In the genomic region with DNA sequence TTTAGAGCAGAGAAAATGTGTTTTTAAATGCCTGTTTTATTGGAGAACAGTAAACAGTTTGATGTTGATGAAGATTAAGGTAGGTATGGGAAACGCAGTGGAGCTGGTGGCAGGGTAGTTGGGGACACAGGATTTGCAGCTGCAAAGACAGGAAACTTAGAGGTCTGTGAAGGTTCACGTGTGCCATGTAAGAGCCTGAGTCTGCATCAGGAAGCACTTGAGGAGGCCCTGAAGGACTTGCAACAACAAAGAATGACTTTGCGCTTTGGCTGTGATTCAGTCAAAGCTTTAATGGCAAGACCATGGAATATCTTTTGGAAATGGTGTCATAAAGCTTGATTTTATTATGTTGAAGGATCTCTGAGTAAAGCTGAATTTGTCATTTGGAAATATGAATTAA, we compare ENCODE assay signal across 30 cellular contexts.
"Had no signal": no experiment of that assay in that cellular context is flagged by ENCODE, and none has a peak within 500 bp of the region (broad histone marks: within the 10 kb centered on the region; RNA-seq: fewer than 3 reads in every experiment).

No MANE protein-coding gene starts in this region.

- H3K36me3 ChIP-seq: esophagus squamous epithelium, heart right ventricle, prostate gland, right atrium auricular region, suprapubic skin, transverse colon, vagina had no signal

- H3K27ac ChIP-seq: esophagus squamous epithelium, heart right ventricle, prostate gland, right atrium auricular region, suprapubic skin, transverse colon, vagina had no signal

- ATAC-seq: heart right ventricle; left colon; naive thymus-derived CD8-positive, alpha-beta T cell; sciatic nerve; stimulated activated naive CD8-positive, alpha-beta T cell treated with anti-CD3 and anti-CD28 coated beads, Interleukin-15, amount 100 ng/mL, for 72 hours had no signal

- H3K4me3 ChIP-seq: esophagus squamous epithelium, heart right ventricle, prostate gland, right atrium auricular region, smooth muscle cell, suprapubic skin, transverse colon, vagina had no signal

- DNase-seq: effector CD8-positive, alpha-beta T cell; erythroblast; esophagus squamous epithelium; foreskin melanocyte; glutamatergic neuron; heart right ventricle; hypothalamus; immature natural killer cell; islet precursor cell; kidney glomerular epithelial cell; left colon; mammary epithelial cell; naive thymus-derived CD8-positive, alpha-beta T cell; nephron progenitor cell; nucleus accumbens; stimulated activated CD4-positive, alpha-beta T cell treated with anti-CD3 and anti-CD28 coated beads, Interleukin-12 subunit alpha, Interleukin-12 subunit beta, amount 100 ng/mL, for 4 hours; stimulated activated CD4-positive, alpha-beta T cell treated with anti-CD3 and anti-CD28 coated beads, Interleukin-1b, Interleukin-23, amount 100 ng/mL, for 48 hours; stimulated activated CD4-positive, alpha-beta T cell treated with anti-CD3 and anti-CD28 coated beads, Interleukin-4, amount 100 ng/mL, for 1 hour; stimulated activated CD8-positive, alpha-beta memory T cell treated with anti-CD3 and anti-CD28 coated beads, Interleukin-4, amount 100 ng/mL, for 48 hours; stimulated activated naive CD4-positive, alpha-beta T cell; stimulated activated naive CD8-positive, alpha-beta T cell treated with anti-CD3 and anti-CD28 coated beads, Interleukin-15, amount 100 ng/mL, for 72 hours; transverse colon had no signal

- H3K9me3 ChIP-seq: esophagus squamous epithelium, heart right ventricle, prostate gland, right atrium auricular region, suprapubic skin, transverse colon, vagina had no signal

- H3K4me1 ChIP-seq: esophagus squamous epithelium, heart right ventricle, prostate gland, right atrium auricular region, suprapubic skin, transverse colon, vagina had no signal

- H3K27me3 ChIP-seq: esophagus squamous epithelium, heart right ventricle, right atrium auricular region, suprapubic skin, transverse colon, vagina had no signal

- FAIRE-seq: colon, endometrium had no signal
